Comparison of ENCODE assay signal across 12 cellular contexts in genomic region chr7:3461923-3462322, GRCh38.
DNase-seq lines count a peak whose midpoint lies in the region; ATAC-seq and TF ChIP-seq lines count a peak whose summit lies in the region.
"Had no signal": no experiment of that assay in that cellular context is flagged by ENCODE, and none has a peak within 500 bp of the region (broad histone marks: within the 10 kb centered on the region; RNA-seq: fewer than 3 reads in every experiment).

No MANE protein-coding gene starts in this region.

- intact Hi-C loops in natural killer cell (cut with micrococcal nuclease) = no loop called here

- H3K4me3 Mint-ChIP-seq in activated T-cell treated with anti-CD3 and anti-CD28 coated beads, Interleukin-2, amount 50 U/mL, for 24 hours = peak overlapping the region; percentile 65
- H3K4me3 Mint-ChIP-seq in natural killer cell = no peak overlapping the region
- H3K4me3 Mint-ChIP-seq in osteocyte (ENCODE audit: unreplicated experiment) = no peak overlapping the region
- H3K4me3 Mint-ChIP-seq: activated B cell treated with CpG ODN at 0.5 μM for 24 hours; dendritic cell treated with granulocyte-macrophage colony-stimulating factor and Interleukin-4, amounts not matched to agents 40 ng/mL and 50 ng/mL, for 4 days had no signal

- peak overlapping the region; percentile 83 for H3K27ac Mint-ChIP-seq in activated T-cell treated with anti-CD3 and anti-CD28 coated beads, Interleukin-2, amount 50 U/mL, for 24 hours
- H3K27ac Mint-ChIP-seq in natural killer cell (no peak overlapping the region), osteocyte (ENCODE audit: unreplicated experiment) (no peak overlapping the region)
- H3K27ac Mint-ChIP-seq: activated B cell treated with CpG ODN at 0.5 μM for 24 hours; dendritic cell treated with granulocyte-macrophage colony-stimulating factor and Interleukin-4, amounts not matched to agents 40 ng/mL and 50 ng/mL, for 4 days had no signal

- H3K36me3 Mint-ChIP-seq in activated T-cell treated with anti-CD3 and anti-CD28 coated beads, Interleukin-2, amount 50 U/mL, for 24 hours (ENCODE audit: low read depth) = no peaks in the 10 kb centered on the region
- H3K36me3 Mint-ChIP-seq in natural killer cell = no peaks in the 10 kb centered on the region
- H3K36me3 Mint-ChIP-seq in osteocyte (ENCODE audit: unreplicated experiment) = peaks cover 4% of the 10 kb centered on the region

- ATAC-seq in natural killer cell (peak in 2 of 3 donors; percentile 54 to 56), GM18498 (IDR thresholded peaks at IDR 0.05; ENCODE audit: unreplicated experiment) (no peak)

- peaks cover 2% of the 10 kb centered on the region for H3K9me3 Mint-ChIP-seq in activated T-cell treated with anti-CD3 and anti-CD28 coated beads, Interleukin-2, amount 50 U/mL, for 24 hours
- no peaks in the 10 kb centered on the region for H3K9me3 Mint-ChIP-seq in natural killer cell
- H3K9me3 Mint-ChIP-seq in osteocyte (ENCODE audit: unreplicated experiment) = peaks cover 22% of the 10 kb centered on the region
- H3K9me3 Mint-ChIP-seq: activated B cell treated with CpG ODN at 0.5 μM for 24 hours; dendritic cell treated with granulocyte-macrophage colony-stimulating factor and Interleukin-4, amounts not matched to agents 40 ng/mL and 50 ng/mL, for 4 days had no signal

- TF ChIP-seq CTCF in natural killer cell (IDR thresholded peaks at IDR 0.05) (no peak), osteocyte (IDR thresholded peaks at IDR 0.05) (no peak)

- DNase-seq in T-helper 9 cell (peak; percentile 32), natural killer cell (no peak), NCI-H146 (lab: John Stamatoyannopoulos, UW) (no peak), osteocyte (ENCODE audit: extremely low spot score, unreplicated experiment) (no peak), Kasumi-1 (lab: John Stamatoyannopoulos, UW) (no peak)
- DNase-seq in activated T-cell treated with anti-CD3 and anti-CD28 coated beads, Interleukin-2, amount 50 U/mL, for 24 hours = peak; percentile 57
- DNase-seq in stimulated activated CD8-positive, alpha-beta memory T cell treated with anti-CD3 and anti-CD28 coated beads, Interleukin-4, amount 100 ng/mL, for 48 hours = peak; percentile 64
- DNase-seq: activated B cell treated with CpG ODN at 0.5 μM for 24 hours, NCI-H1092 treated with DMSO at 0.1 percent for 48 hours, thyroid gland had no signal

- peaks cover 63% of the 10 kb centered on the region for H3K4me1 Mint-ChIP-seq in activated T-cell treated with anti-CD3 and anti-CD28 coated beads, Interleukin-2, amount 50 U/mL, for 24 hours (ENCODE audit: low read depth)
- H3K4me1 Mint-ChIP-seq in natural killer cell (no peaks in the 10 kb centered on the region), osteocyte (ENCODE audit: unreplicated experiment) (peaks cover 5% of the 10 kb centered on the region)
- H3K4me1 Mint-ChIP-seq: activated B cell treated with CpG ODN at 0.5 μM for 24 hours had no signal

- no peaks in the 10 kb centered on the region for H3K27me3 Mint-ChIP-seq in activated T-cell treated with anti-CD3 and anti-CD28 coated beads, Interleukin-2, amount 50 U/mL, for 24 hours
- peaks cover 34 to 52% of the 10 kb centered on the region in 2 donors for H3K27me3 Mint-ChIP-seq in natural killer cell (ENCODE audit: low read depth in 2 of 2)
- H3K27me3 Mint-ChIP-seq in osteocyte (ENCODE audit: unreplicated experiment) = no peaks in the 10 kb centered on the region
- H3K27me3 Mint-ChIP-seq: dendritic cell treated with granulocyte-macrophage colony-stimulating factor and Interleukin-4, amounts not matched to agents 40 ng/mL and 50 ng/mL, for 4 days had no signal

Comparison
In these comparisons a context has a peak if more than half of its experiments do, and no peak if none do; other contexts are left out.
1. DNase-seq: peak in T-helper 9 cell (single experiment), activated T-cell treated with anti-CD3 and anti-CD28 coated beads, Interleukin-2, amount 50 U/mL, for 24 hours (single experiment) and stimulated activated CD8-positive, alpha-beta memory T cell treated with anti-CD3 and anti-CD28 coated beads, Interleukin-4, amount 100 ng/mL, for 48 hours (single experiment); none in natural killer cell (single experiment), NCI-H146 (single experiment), osteocyte (single experiment) and Kasumi-1 (0 of 2).